Comparison of ENCODE assay signal across 1 cellular context in the genomic region with DNA sequence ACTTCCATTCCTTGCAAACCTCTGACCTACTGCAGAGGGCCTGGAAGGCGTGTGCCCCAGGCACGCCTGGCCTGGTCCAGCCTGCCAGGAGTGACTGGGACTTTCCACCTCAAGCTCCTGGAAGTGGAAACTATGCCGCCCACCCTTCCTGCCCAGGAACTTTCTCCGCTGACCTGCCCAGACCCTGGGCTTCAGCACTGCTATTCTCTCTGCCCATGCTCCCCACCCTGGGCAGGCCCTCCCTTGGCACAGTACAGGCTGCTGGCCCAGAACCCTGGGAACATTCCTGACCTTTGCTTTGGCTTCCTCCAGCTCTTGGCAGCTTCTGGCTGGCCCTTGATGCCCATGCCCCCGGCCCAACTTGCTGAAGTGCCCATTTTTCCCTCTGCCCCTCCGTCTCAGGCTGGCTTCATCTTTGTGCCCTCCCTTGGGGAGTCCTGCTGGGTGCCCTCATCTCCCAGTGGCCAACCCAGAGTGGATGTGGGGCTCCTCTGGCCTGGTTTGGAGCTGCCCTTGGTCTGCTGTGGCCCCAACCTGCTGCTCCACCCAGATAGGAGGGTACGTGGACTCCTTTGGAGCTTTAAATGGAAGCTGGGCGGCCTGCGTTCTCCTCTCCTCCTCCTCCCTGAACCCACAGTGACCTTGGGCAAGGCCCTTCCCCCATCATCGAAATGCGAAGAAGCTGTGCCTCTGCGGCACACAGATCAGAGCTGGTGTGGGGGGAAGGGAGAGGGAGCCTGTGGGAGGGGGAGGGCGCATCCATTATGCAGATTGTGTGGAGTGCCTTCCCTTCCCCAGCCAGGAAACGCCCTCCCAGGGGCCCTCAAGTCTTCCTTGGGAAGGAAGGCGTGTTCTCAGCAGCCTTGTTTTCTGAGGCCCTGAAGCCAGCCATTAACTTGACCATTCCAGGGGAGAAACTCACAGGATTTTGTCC.
A peak's percentile ranks its signal among the peaks of the same experiment; 100 is the strongest.
TF ChIP-seq lines count a peak whose summit lies in the region.

No MANE protein-coding gene starts in this region.

TF ChIP-seq in WTC11, 78 proteins besides CTCF, POLR2A, EP300 and RAD21 (continued from another document):
- TF ChIP-seq AFF4 (CRISPR knock-in tag; IDR thresholded peaks at IDR 0.05; ENCODE audit: borderline replicate concordance) (0 out of 2 replicates have a peak, but pooled peaks have one; percentile 75), NR3C1 (CRISPR knock-in tag; conservative IDR thresholded peaks at IDR 0.05; ENCODE audit: low read depth) (no peak), NFE2L1 (CRISPR knock-in tag; IDR thresholded peaks at IDR 0.05) (no peak), SP1 (CRISPR knock-in tag; conservative IDR thresholded peaks at IDR 0.05) (peak; percentile 87), MXD4 (CRISPR knock-in tag; IDR thresholded peaks at IDR 0.05; ENCODE audit: borderline replicate concordance) (no peak), HMGXB4 (CRISPR knock-in tag; IDR thresholded peaks at IDR 0.05) (no peak), FOXJ3 (CRISPR knock-in tag; IDR thresholded peaks at IDR 0.05; ENCODE audit: borderline replicate concordance) (peak; percentile 10; the same call in 1 of the 2 replicates), USF1 (CRISPR knock-in tag; IDR thresholded peaks at IDR 0.05) (0 out of 2 replicates have a peak, but pooled peaks have one; percentile 28), CREM (CRISPR knock-in tag; IDR thresholded peaks at IDR 0.05) (no peak), ZNF232 (CRISPR knock-in tag; IDR thresholded peaks at IDR 0.05) (no peak), FOXP1 (CRISPR knock-in tag; IDR thresholded peaks at IDR 0.05; ENCODE audit: borderline replicate concordance) (peak; percentile 55; the same call in 1 of the 2 replicates), ZNF671 (CRISPR knock-in tag; IDR thresholded peaks at IDR 0.05) (no peak), ETV6 (CRISPR knock-in tag; IDR thresholded peaks at IDR 0.05) (peak; percentile 90), ZNF416 (CRISPR knock-in tag; IDR thresholded peaks at IDR 0.05) (no peak), MLX (CRISPR knock-in tag; IDR thresholded peaks at IDR 0.05) (no peak), KAT7 (CRISPR knock-in tag; IDR thresholded peaks at IDR 0.05; ENCODE audit: borderline replicate concordance) (no peak), CBFB (CRISPR knock-in tag; IDR thresholded peaks at IDR 0.05; ENCODE audit: low read depth) (no peak), TEAD1 (CRISPR knock-in tag; IDR thresholded peaks at IDR 0.05) (peak; percentile 78; the same call in 1 of the 2 replicates), ZNF281 (CRISPR knock-in tag; IDR thresholded peaks at IDR 0.05) (peak; percentile 100), FOXP4 (CRISPR knock-in tag; IDR thresholded peaks at IDR 0.05) (peak; percentile 85; the same call in 1 of the 2 replicates), ZNF219 (CRISPR knock-in tag; IDR thresholded peaks at IDR 0.05; ENCODE audit: borderline replicate concordance) (no peak), EMX1 (CRISPR knock-in tag; IDR thresholded peaks at IDR 0.05) (no peak), RORB (CRISPR knock-in tag; IDR thresholded peaks at IDR 0.05) (no peak), FOXK1 (CRISPR knock-in tag; IDR thresholded peaks at IDR 0.05) (peak; percentile 73), ESRRA (CRISPR knock-in tag; IDR thresholded peaks at IDR 0.05; ENCODE audit: borderline replicate concordance) (peak; percentile 52), ZBTB21 (CRISPR knock-in tag; IDR thresholded peaks at IDR 0.05; ENCODE audit: borderline replicate concordance) (peak; percentile 57; the same call in 1 of the 2 replicates), JUN (CRISPR knock-in tag; IDR thresholded peaks at IDR 0.05) (no peak), CREB1 (CRISPR knock-in tag; IDR thresholded peaks at IDR 0.05) (0 out of 2 replicates have a peak, but pooled peaks have one; percentile 28)
- TF ChIP-seq, protein P1, sequence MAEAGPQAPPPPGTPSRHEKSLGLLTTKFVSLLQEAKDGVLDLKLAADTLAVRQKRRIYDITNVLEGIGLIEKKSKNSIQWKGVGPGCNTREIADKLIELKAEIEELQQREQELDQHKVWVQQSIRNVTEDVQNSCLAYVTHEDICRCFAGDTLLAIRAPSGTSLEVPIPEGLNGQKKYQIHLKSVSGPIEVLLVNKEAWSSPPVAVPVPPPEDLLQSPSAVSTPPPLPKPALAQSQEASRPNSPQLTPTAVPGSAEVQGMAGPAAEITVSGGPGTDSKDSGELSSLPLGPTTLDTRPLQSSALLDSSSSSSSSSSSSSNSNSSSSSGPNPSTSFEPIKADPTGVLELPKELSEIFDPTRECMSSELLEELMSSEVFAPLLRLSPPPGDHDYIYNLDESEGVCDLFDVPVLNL (CRISPR knock-in tag; IDR thresholded peaks at IDR 0.05; ENCODE audit: borderline replicate concordance, low read depth) = no peak
- TF ChIP-seq, protein P2, sequence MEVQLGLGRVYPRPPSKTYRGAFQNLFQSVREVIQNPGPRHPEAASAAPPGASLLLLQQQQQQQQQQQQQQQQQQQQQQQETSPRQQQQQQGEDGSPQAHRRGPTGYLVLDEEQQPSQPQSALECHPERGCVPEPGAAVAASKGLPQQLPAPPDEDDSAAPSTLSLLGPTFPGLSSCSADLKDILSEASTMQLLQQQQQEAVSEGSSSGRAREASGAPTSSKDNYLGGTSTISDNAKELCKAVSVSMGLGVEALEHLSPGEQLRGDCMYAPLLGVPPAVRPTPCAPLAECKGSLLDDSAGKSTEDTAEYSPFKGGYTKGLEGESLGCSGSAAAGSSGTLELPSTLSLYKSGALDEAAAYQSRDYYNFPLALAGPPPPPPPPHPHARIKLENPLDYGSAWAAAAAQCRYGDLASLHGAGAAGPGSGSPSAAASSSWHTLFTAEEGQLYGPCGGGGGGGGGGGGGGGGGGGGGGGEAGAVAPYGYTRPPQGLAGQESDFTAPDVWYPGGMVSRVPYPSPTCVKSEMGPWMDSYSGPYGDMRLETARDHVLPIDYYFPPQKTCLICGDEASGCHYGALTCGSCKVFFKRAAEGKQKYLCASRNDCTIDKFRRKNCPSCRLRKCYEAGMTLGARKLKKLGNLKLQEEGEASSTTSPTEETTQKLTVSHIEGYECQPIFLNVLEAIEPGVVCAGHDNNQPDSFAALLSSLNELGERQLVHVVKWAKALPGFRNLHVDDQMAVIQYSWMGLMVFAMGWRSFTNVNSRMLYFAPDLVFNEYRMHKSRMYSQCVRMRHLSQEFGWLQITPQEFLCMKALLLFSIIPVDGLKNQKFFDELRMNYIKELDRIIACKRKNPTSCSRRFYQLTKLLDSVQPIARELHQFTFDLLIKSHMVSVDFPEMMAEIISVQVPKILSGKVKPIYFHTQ (CRISPR knock-in tag; IDR thresholded peaks at IDR 0.05) = no peak
- TF ChIP-seq, protein P3, sequence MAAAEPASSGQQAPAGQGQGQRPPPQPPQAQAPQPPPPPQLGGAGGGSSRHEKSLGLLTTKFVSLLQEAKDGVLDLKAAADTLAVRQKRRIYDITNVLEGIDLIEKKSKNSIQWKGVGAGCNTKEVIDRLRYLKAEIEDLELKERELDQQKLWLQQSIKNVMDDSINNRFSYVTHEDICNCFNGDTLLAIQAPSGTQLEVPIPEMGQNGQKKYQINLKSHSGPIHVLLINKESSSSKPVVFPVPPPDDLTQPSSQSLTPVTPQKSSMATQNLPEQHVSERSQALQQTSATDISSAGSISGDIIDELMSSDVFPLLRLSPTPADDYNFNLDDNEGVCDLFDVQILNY (CRISPR knock-in tag; IDR thresholded peaks at IDR 0.05) = peak; percentile 54; the same call in 1 of the 2 replicates
- TF ChIP-seq, protein P4, sequence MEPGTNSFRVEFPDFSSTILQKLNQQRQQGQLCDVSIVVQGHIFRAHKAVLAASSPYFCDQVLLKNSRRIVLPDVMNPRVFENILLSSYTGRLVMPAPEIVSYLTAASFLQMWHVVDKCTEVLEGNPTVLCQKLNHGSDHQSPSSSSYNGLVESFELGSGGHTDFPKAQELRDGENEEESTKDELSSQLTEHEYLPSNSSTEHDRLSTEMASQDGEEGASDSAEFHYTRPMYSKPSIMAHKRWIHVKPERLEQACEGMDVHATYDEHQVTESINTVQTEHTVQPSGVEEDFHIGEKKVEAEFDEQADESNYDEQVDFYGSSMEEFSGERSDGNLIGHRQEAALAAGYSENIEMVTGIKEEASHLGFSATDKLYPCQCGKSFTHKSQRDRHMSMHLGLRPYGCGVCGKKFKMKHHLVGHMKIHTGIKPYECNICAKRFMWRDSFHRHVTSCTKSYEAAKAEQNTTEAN (CRISPR knock-in tag; IDR thresholded peaks at IDR 0.05) = no peak
- TF ChIP-seq, protein P5, sequence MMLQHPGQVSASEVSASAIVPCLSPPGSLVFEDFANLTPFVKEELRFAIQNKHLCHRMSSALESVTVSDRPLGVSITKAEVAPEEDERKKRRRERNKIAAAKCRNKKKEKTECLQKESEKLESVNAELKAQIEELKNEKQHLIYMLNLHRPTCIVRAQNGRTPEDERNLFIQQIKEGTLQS (CRISPR knock-in tag; conservative IDR thresholded peaks at IDR 0.05) = no peak
